ENCODE assay signal across 19 cellular contexts in genomic region chr19:5997371-5997770, GRCh38. TPM values are rescaled to one million over a fixed set of nuclear protein-coding genes. Genes with fewer than 3 reads are reported as not detected.
DNase-seq lines count a peak whose midpoint lies in the region; ATAC-seq, FAIRE-seq and TF ChIP-seq lines count a peak whose summit lies in the region.
"Had no signal": no experiment of that assay in that cellular context is flagged by ENCODE, and none has a peak within 500 bp of the region (broad histone marks: within the 10 kb centered on the region; RNA-seq: fewer than 3 reads in every experiment).

No MANE protein-coding gene starts in this region.

- H3K9me3 ChIP-seq in NT2/D1 (ENCODE audit: insufficient read depth, low read length): no peaks in the 10 kb centered on the region; the same call in 1 of the 2 replicates
- H3K9me3 ChIP-seq in H1 (ENCODE audit: insufficient read depth in 2 of 2, low read depth in 1 of 2, low read length in 1 of 2): no peaks in the 10 kb centered on the region
- H3K9me3 ChIP-seq: testis had no signal

- DNase-seq in GM23338 (ENCODE audit: low spot score): peak; percentile 68
- peak; percentile 47 for DNase-seq in NT2/D1 (ENCODE audit: low read depth, low spot score)
- peak in 1 of 2 experiments; percentile 69 for DNase-seq in H1 (ENCODE audit: low read depth in 1 of 2, low spot score in 2 of 2)
- DNase-seq in progenitor cell of endocrine pancreas (ENCODE audit: low spot score, unreplicated experiment): no peak
- no peak for DNase-seq in Ammon's horn (ENCODE audit: low spot score)
- DNase-seq in pons (ENCODE audit: low spot score): no peak
- no peak for DNase-seq in coronary artery (ENCODE audit: low spot score)
- DNase-seq: activated CD4-positive, alpha-beta memory T cell treated with anti-CD3 and anti-CD28 coated beads, Interleukin-2, amount 10 ng/mL, durations not matched to agents 7 days and 5 days; activated T-cell treated with anti-CD3 and anti-CD28 coated beads, Interleukin-2, amount 50 U/mL, for 4 hours; heart left ventricle; islet precursor cell; natural killer cell; NCI-H2081; SW 1271 had no signal

- H3K56ac ChIP-seq in H1 (replicated peaks; ENCODE audit: insufficient read length, low read depth, low read length): no peak overlapping the region

- no peak overlapping the region for H2AK5ac ChIP-seq in H1 (ENCODE audit: low read depth, low read length)

- TF ChIP-seq POLR2A in H1 (IDR thresholded peaks at IDR 0.05; ENCODE audit: control extremely low read depth in 1 of 2, low read depth in 2 of 2, low read length in 2 of 2): no peak

- H3K27ac ChIP-seq in GM23338 (ENCODE audit: low read depth): no peak overlapping the region
- H3K27ac ChIP-seq in H1 (ENCODE audit: low read depth, low read length): no peak overlapping the region
- no peak overlapping the region for H3K27ac ChIP-seq in coronary artery
- H3K27ac ChIP-seq: heart left ventricle had no signal

- H3K4me3 ChIP-seq in GM23338: no peak overlapping the region
- no peak overlapping the region for H3K4me3 ChIP-seq in NT2/D1 (ENCODE audit: insufficient read length, low read depth)
- no peak overlapping the region for H3K4me3 ChIP-seq in H1 (ENCODE audit: extremely low read depth in 1 of 4, insufficient read depth in 2 of 4, low read depth in 3 of 4, low read length in 4 of 4)
- H3K4me3 ChIP-seq in coronary artery: no peak overlapping the region
- H3K4me3 ChIP-seq: heart left ventricle, testis had no signal

- H3K27me3 ChIP-seq in GM23338 (ENCODE audit: insufficient read depth): no peaks in the 10 kb centered on the region
- H3K27me3 ChIP-seq in NT2/D1 (ENCODE audit: insufficient read depth, insufficient read length): no peaks in the 10 kb centered on the region
- no peaks in the 10 kb centered on the region; a peak in 1 of 7 replicates for H3K27me3 ChIP-seq in H1 (replicated peaks in 1 of 4; ENCODE audit: control insufficient read depth in 3 of 4, extremely low read depth in 1 of 4, insufficient read depth in 3 of 4, low read length in 3 of 4)
- H3K27me3 ChIP-seq: heart left ventricle, testis had no signal

- H4K8ac ChIP-seq in H1 (ENCODE audit: extremely low read depth, insufficient read depth, low read length): 0 out of 2 replicates have a peak overlapping the region, but pooled peaks have one; percentile 9

- no peak overlapping the region for H2BK15ac ChIP-seq in H1 (ENCODE audit: low read length)

- CTCF ChIA-PET in H1 (lab: Charles Lee; ENCODE audit: partially characterized antibody): interaction anchor here (0.8 to 7.7 kb wide), 7 partner anchors 9 to 302 kb away, joined by 3 to 108 read pairs (median 3); no protein-coding TSS in a partner anchor

- H3K27me3 Mint-ChIP-seq in GM23338 (ENCODE audit: insufficient read depth, low read depth, poor library complexity): peaks cover 16% of the 10 kb centered on the region
- H3K27me3 Mint-ChIP-seq in progenitor cell of endocrine pancreas: no peaks in the 10 kb centered on the region
- H3K27me3 Mint-ChIP-seq: activated CD4-positive, alpha-beta memory T cell treated with anti-CD3 and anti-CD28 coated beads, Interleukin-2, amount 10 ng/mL, durations not matched to agents 7 days and 5 days; activated naive CD8-positive, alpha-beta T cell; memory B cell had no signal

- TF ChIP-seq RAD21 in H1 (IDR thresholded peaks at IDR 0.05 in 1 of 2, conservative IDR thresholded peaks at IDR 0.05 in 1 of 2; ENCODE audit: low read depth in 2 of 2, low read length in 2 of 2): peak; percentile 37 to 47

- H3K36me3 Mint-ChIP-seq in GM23338 (ENCODE audit: low read depth) (peaks cover 3% of the 10 kb centered on the region; the same call in 1 of the 3 replicates), progenitor cell of endocrine pancreas (ENCODE audit: insufficient read depth) (peaks cover 22% of the 10 kb centered on the region)
- H3K36me3 Mint-ChIP-seq: natural killer cell had no signal

- peak; percentile 56 to 70 for TF ChIP-seq CTCF in GM23338 (conservative IDR thresholded peaks at IDR 0.05; ENCODE audit: low read depth in 2 of 2)
- peak; percentile 46 to 81 (median 74); a peak in 3 of 4 replicates for TF ChIP-seq CTCF in H1 (IDR thresholded peaks at IDR 0.05; ENCODE audit: control extremely low read depth in 1 of 3, insufficient read depth in 1 of 3, low read depth in 1 of 3, low read length in 3 of 3)
- TF ChIP-seq CTCF in progenitor cell of endocrine pancreas (IDR thresholded peaks at IDR 0.05; ENCODE audit: unreplicated experiment): peak; percentile 37
- no peak for TF ChIP-seq CTCF in coronary artery (IDR thresholded peaks at IDR 0.05)

- H3K9ac ChIP-seq in NT2/D1 (ENCODE audit: insufficient read length, low read depth) (no peak overlapping the region), H1 (replicated peaks in 1 of 4; ENCODE audit: extremely low read depth in 1 of 4, low read depth in 3 of 4, low read length in 3 of 4) (no peak overlapping the region)

- POLR2A ChIA-PET in H1 (lab: Charles Lee; ENCODE audit: partially characterized antibody): no interaction called here

- H3K4me1 ChIP-seq in GM23338 (ENCODE audit: insufficient read depth) (no peaks in the 10 kb centered on the region), NT2/D1 (ENCODE audit: insufficient read depth, insufficient read length) (peaks cover 6% of the 10 kb centered on the region), H1 (replicated peaks in 1 of 4; ENCODE audit: control insufficient read depth in 3 of 4, insufficient read depth in 4 of 4, low read length in 3 of 4) (no peaks in the 10 kb centered on the region; a peak in 1 of 7 replicates)

- H4K5ac ChIP-seq in H1 (ENCODE audit: insufficient read length, low read depth, low read length): no peak overlapping the region

- no peaks in the 10 kb centered on the region for H4K20me1 ChIP-seq in GM23338 (replicated peaks; ENCODE audit: insufficient read depth)
- H4K20me1 ChIP-seq in H1 (replicated peaks in 1 of 2; ENCODE audit: control insufficient read depth in 1 of 2, insufficient read depth in 2 of 2, low read length in 2 of 2): no peaks in the 10 kb centered on the region

- H3K23ac ChIP-seq in H1 (ENCODE audit: insufficient read length): no peak overlapping the region

- no peak overlapping the region for H3K4me2 ChIP-seq in GM23338
- H3K4me2 ChIP-seq in H1 (ENCODE audit: insufficient read depth in 1 of 2, low read depth in 2 of 2, low read length in 2 of 2): no peak overlapping the region

- H3K4me3 Mint-ChIP-seq in GM23338 (no peak overlapping the region), progenitor cell of endocrine pancreas (ENCODE audit: low read depth) (no peak overlapping the region)
- H3K4me3 Mint-ChIP-seq: activated CD4-positive, alpha-beta memory T cell treated with anti-CD3 and anti-CD28 coated beads, Interleukin-2, amount 10 ng/mL, durations not matched to agents 7 days and 5 days; activated naive CD8-positive, alpha-beta T cell; activated T-cell treated with anti-CD3 and anti-CD28 coated beads, Interleukin-2, amount 50 U/mL, for 4 hours; CD14-positive monocyte; memory B cell; natural killer cell had no signal

- H3K14ac ChIP-seq in H1 (ENCODE audit: insufficient read length): no peak overlapping the region

- H3F3A ChIP-seq in GM23338 (replicated peaks; ENCODE audit: low read depth): 0 out of 2 replicates have a peak, but pooled peaks cover 2% of the 10 kb centered on the region

- no peaks in the 10 kb centered on the region for H3K79me2 ChIP-seq in GM23338 (replicated peaks; ENCODE audit: insufficient read depth)
- H3K79me2 ChIP-seq in H1 (ENCODE audit: control insufficient read depth in 1 of 2, insufficient read depth in 2 of 2, low read length in 2 of 2): no peaks in the 10 kb centered on the region

- H3K9me2 ChIP-seq in GM23338 (ENCODE audit: insufficient read depth): no peaks in the 10 kb centered on the region

- H3K9me3 Mint-ChIP-seq in GM23338: peaks cover 6% of the 10 kb centered on the region
- no peaks in the 10 kb centered on the region for H3K9me3 Mint-ChIP-seq in progenitor cell of endocrine pancreas (ENCODE audit: low read depth)
- H3K9me3 Mint-ChIP-seq: activated T-cell treated with anti-CD3 and anti-CD28 coated beads, Interleukin-2, amount 50 U/mL, for 4 hours; natural killer cell had no signal

- no peak overlapping the region for H2BK12ac ChIP-seq in H1 (ENCODE audit: low read depth, low read length)

- H4K91ac ChIP-seq in H1 (replicated peaks; ENCODE audit: insufficient read length, low read length): no peak overlapping the region

- H3K4ac ChIP-seq in H1 (replicated peaks; ENCODE audit: insufficient read length, low read depth, low read length): no peak overlapping the region

- no peak overlapping the region for H2BK120ac ChIP-seq in H1 (replicated peaks; ENCODE audit: low read depth, low read length)

- H3K27ac Mint-ChIP-seq in GM23338: no peak overlapping the region
- H3K27ac Mint-ChIP-seq in progenitor cell of endocrine pancreas: no peak overlapping the region
- H3K27ac Mint-ChIP-seq: activated CD4-positive, alpha-beta memory T cell treated with anti-CD3 and anti-CD28 coated beads, Interleukin-2, amount 10 ng/mL, durations not matched to agents 7 days and 5 days; activated naive CD8-positive, alpha-beta T cell; CD14-positive monocyte; memory B cell; natural killer cell had no signal

- H3K18ac ChIP-seq in H1 (ENCODE audit: extremely low read depth, low read length): no peak overlapping the region

- ATAC-seq in GM23338: peak; percentile 78
- ATAC-seq: activated T-cell treated with anti-CD3 and anti-CD28 coated beads, Interleukin-2, amount 50 U/mL, for 4 hours; heart left ventricle; natural killer cell had no signal

- H3K36me3 ChIP-seq in GM23338 (ENCODE audit: insufficient read depth) (no peaks in the 10 kb centered on the region), NT2/D1 (ENCODE audit: insufficient read depth, insufficient read length, low read length) (no peaks in the 10 kb centered on the region), H1 (ENCODE audit: control insufficient read depth in 2 of 4, insufficient read depth in 4 of 4, low read length in 3 of 4) (no peaks in the 10 kb centered on the region)

- H2BK20ac ChIP-seq in H1 (ENCODE audit: low read length): no peak overlapping the region

- H2AFZ ChIP-seq in GM23338 (no peak overlapping the region), H1 (ENCODE audit: low read length) (no peak overlapping the region)

- no peak for FAIRE-seq in H1 (lab: Jason Lieb, UNC)
- FAIRE-seq: bronchial epithelial cell had no signal

- no peaks in the 10 kb centered on the region; the same call in 1 of the 2 replicates for H3K23me2 ChIP-seq in H1 (ENCODE audit: low read depth, low read length)

- 65% methylated on average over 10 of the region's 17 CpGs; no CpG with 5 or more reads in 1 of the 2 experiments for WGBS in H1 (ENCODE audit: extremely low coverage in 1 of 2, insufficient coverage in 1 of 2, insufficient read length in 1 of 2, insufficient replicate concordance in 2 of 2, low coverage in 1 of 2, low lambda C conversion rate in 2 of 2, missing lambda C conversion rate in 1 of 2), 2 experiments

- H2BK5ac ChIP-seq in H1 (ENCODE audit: low read depth, low read length): no peak overlapping the region

- H3K4me1 Mint-ChIP-seq in GM23338 (no peaks in the 10 kb centered on the region; the same call in 2 of the 3 replicates), progenitor cell of endocrine pancreas (ENCODE audit: low read depth) (no peaks in the 10 kb centered on the region)
- H3K4me1 Mint-ChIP-seq: activated CD4-positive, alpha-beta memory T cell treated with anti-CD3 and anti-CD28 coated beads, Interleukin-2, amount 10 ng/mL, durations not matched to agents 7 days and 5 days; CD14-positive monocyte; natural killer cell had no signal

- no peaks in the 10 kb centered on the region for H3K79me1 ChIP-seq in H1 (ENCODE audit: low read depth, low read length)

- TF ChIP-seq EP300 in H1 (IDR thresholded peaks at IDR 0.05; ENCODE audit: borderline replicate concordance in 1 of 2, low read depth in 2 of 2, low read length in 2 of 2): no peak

RNA-seq across cellular contexts. Expression of gene RANBP3, which starts 19.4 kb away (rescaled TPM):
- 98.3 and 105 TPM in 2 replicates for total RNA-seq in GM23338 (2014; rRNA removed; shearing (Covaris generic))
- polyA plus RNA-seq in GM23338 (2016; fragmentation: Nextera tagmentation; extraction: Ambion mirVana) (40.2 and 41.2 TPM in 2 replicates), H1 (2011; rRNA removed) (122 and 159 TPM in 2 replicates)
- 87.0 and 95.4 TPM in 2 replicates for total RNA-seq in H1 (2021; fragmentation: NEBNext Ultra II Directional; extraction: Animal tissue kit (Norgen Biotek cat#: 25700))
- polyA plus RNA-seq in H1 (2011; cell fraction: cytosol; rRNA removed): 120 TPM
- 149 TPM for polyA plus RNA-seq in H1 (2011; cell fraction: nucleus; rRNA removed)
- 62.4 to 96.0 TPM (median 89.7 TPM) in 4 replicates for polyA plus RNA-seq in H1 (2012, experiment 1 of 2)
- polyA plus RNA-seq in H1 (2012, experiment 2 of 2): 57.9 TPM
- polyA plus RNA-seq in H1 (2013, experiment 1 of 2): 102 TPM
- 98.7 TPM for polyA plus RNA-seq in H1 (2013, experiment 2 of 2)
- polyA minus RNA-seq in H1 (2011; rRNA and poly(A)+ RNA removed): 52.2 and 53.3 TPM in 2 replicates
- 65.6 TPM for polyA minus RNA-seq in H1 (2011; cell fraction: cytosol; rRNA and poly(A)+ RNA removed)
- 34.1 TPM for polyA minus RNA-seq in H1 (2011; cell fraction: nucleus; rRNA and poly(A)+ RNA removed)
- total RNA-seq in progenitor cell of endocrine pancreas: 99.9 and 106 TPM in 2 replicates

Comparison
In these comparisons a context has a peak if more than half of its experiments do, and no peak if none do; other contexts are left out.
1. DNase-seq: peak in GM23338 (single experiment) and NT2/D1 (single experiment); none in progenitor cell of endocrine pancreas (single experiment), Ammon's horn (single experiment), pons (single experiment) and coronary artery (single experiment).